Comparison of ENCODE assay signal across 14 cellular contexts in genomic region chr2:173752152-173752551, GRCh38.
DNase-seq lines count a peak whose midpoint lies in the region; ATAC-seq and TF ChIP-seq lines count a peak whose summit lies in the region.
"Had no signal": no experiment of that assay in that cellular context is flagged by ENCODE, and none has a peak within 500 bp of the region (broad histone marks: within the 10 kb centered on the region; RNA-seq: fewer than 3 reads in every experiment).

No MANE protein-coding gene starts in this region.

- no peak for ATAC-seq in activated CD8-positive, alpha-beta memory T cell treated with anti-CD3 and anti-CD28 coated beads, Interleukin-2, amount 10 ng/mL, durations not matched to agents 7 days and 5 days
- ATAC-seq in HG03280 (IDR thresholded peaks at IDR 0.05; ENCODE audit: unreplicated experiment): no peak
- ATAC-seq: Right ventricle myocardium inferior had no signal

- H3K9ac ChIP-seq in mesenchymal stem cell (ENCODE audit: low read length): no peak overlapping the region

- H3K36me3 Mint-ChIP-seq in activated CD8-positive, alpha-beta memory T cell treated with anti-CD3 and anti-CD28 coated beads, Interleukin-2, amount 10 ng/mL, durations not matched to agents 7 days and 5 days: no peaks in the 10 kb centered on the region
- H3K36me3 Mint-ChIP-seq: CD8-positive, alpha-beta memory T cell had no signal

- intact Hi-C loops in OCI-LY7 (cut with micrococcal nuclease; ENCODE audit: unreplicated experiment): loop anchor here (1.0 to 10.0 kb wide), 3 partner anchors 120 to 288 kb away; no protein-coding TSS in a partner anchor

- no peaks in the 10 kb centered on the region for H3K79me1 ChIP-seq in mesenchymal stem cell (replicated peaks; ENCODE audit: low read length, poor library complexity, severe bottlenecking)

- H3K9me2 ChIP-seq in OCI-LY7 (ENCODE audit: insufficient read depth, low read length): no peaks in the 10 kb centered on the region

- no peak overlapping the region for H2BK12ac ChIP-seq in mesenchymal stem cell (ENCODE audit: low read length in 2 of 2)

- no CpG with 5 or more reads among the region's 1 CpG for WGBS in mesenchymal stem cell

- H3K9me3 ChIP-seq in OCI-LY7 (ENCODE audit: low read length) (no peaks in the 10 kb centered on the region), mesenchymal stem cell (ENCODE audit: control insufficient read depth, low read length) (no peaks in the 10 kb centered on the region)

- H3K4me1 ChIP-seq in OCI-LY7 (ENCODE audit: insufficient read depth, low read length, poor library complexity, severe bottlenecking) (no peaks in the 10 kb centered on the region), mesenchymal stem cell (ENCODE audit: control insufficient read depth, insufficient read depth, low read depth, low read length) (peaks cover 4% of the 10 kb centered on the region)

- no peak overlapping the region for H3K27ac Mint-ChIP-seq in activated CD8-positive, alpha-beta memory T cell treated with anti-CD3 and anti-CD28 coated beads, Interleukin-2, amount 10 ng/mL, durations not matched to agents 7 days and 5 days
- H3K27ac Mint-ChIP-seq: CD8-positive, alpha-beta memory T cell; dendritic cell treated with granulocyte-macrophage colony-stimulating factor and Interleukin-4, amounts not matched to agents 40 ng/mL and 50 ng/mL, for 4 days; progenitor cell of endocrine pancreas had no signal

- no peaks in the 10 kb centered on the region for H3K4me1 Mint-ChIP-seq in activated CD8-positive, alpha-beta memory T cell treated with anti-CD3 and anti-CD28 coated beads, Interleukin-2, amount 10 ng/mL, durations not matched to agents 7 days and 5 days
- H3K4me1 Mint-ChIP-seq: CD8-positive, alpha-beta memory T cell had no signal

- no peak overlapping the region for H3K4me3 Mint-ChIP-seq in activated CD8-positive, alpha-beta memory T cell treated with anti-CD3 and anti-CD28 coated beads, Interleukin-2, amount 10 ng/mL, durations not matched to agents 7 days and 5 days
- H3K4me3 Mint-ChIP-seq: CD8-positive, alpha-beta memory T cell; dendritic cell treated with granulocyte-macrophage colony-stimulating factor and Interleukin-4, amounts not matched to agents 40 ng/mL and 50 ng/mL, for 4 days had no signal

- H2BK120ac ChIP-seq in mesenchymal stem cell (ENCODE audit: low read depth, low read length): no peak overlapping the region

- H3K9me3 Mint-ChIP-seq in activated CD8-positive, alpha-beta memory T cell treated with anti-CD3 and anti-CD28 coated beads, Interleukin-2, amount 10 ng/mL, durations not matched to agents 7 days and 5 days (ENCODE audit: low read depth): no peaks in the 10 kb centered on the region
- H3K9me3 Mint-ChIP-seq: CD8-positive, alpha-beta memory T cell; dendritic cell treated with granulocyte-macrophage colony-stimulating factor and Interleukin-4, amounts not matched to agents 40 ng/mL and 50 ng/mL, for 4 days had no signal

- H4K20me1 ChIP-seq in OCI-LY7 (ENCODE audit: insufficient read depth, low read length): no peaks in the 10 kb centered on the region

- no peak overlapping the region for H2AFZ ChIP-seq in OCI-LY7 (ENCODE audit: low read length)
- H2AFZ ChIP-seq in mesenchymal stem cell (ENCODE audit: low read depth, low read length): no peak overlapping the region

- no peak overlapping the region for H2BK15ac ChIP-seq in mesenchymal stem cell (ENCODE audit: low read depth, poor library complexity, severe bottlenecking)

- no peak overlapping the region for H3K14ac ChIP-seq in mesenchymal stem cell (ENCODE audit: low read length in 2 of 2)

- no peak overlapping the region for H4K91ac ChIP-seq in mesenchymal stem cell (ENCODE audit: low read length)

- no TSS peak for BruUV-seq in OCI-LY7 (replicated peaks; lab: Mats Ljungman, UMichigan)

- no peak overlapping the region for H2BK5ac ChIP-seq in mesenchymal stem cell (ENCODE audit: low read depth, low read length, poor library complexity, severe bottlenecking)

- no peaks in the 10 kb centered on the region for H3K79me2 ChIP-seq in OCI-LY7 (ENCODE audit: insufficient read depth, low read depth, low read length)

- H3K4me2 ChIP-seq in OCI-LY7 (ENCODE audit: low read length): no peak overlapping the region
- H3K4me2 ChIP-seq in mesenchymal stem cell (ENCODE audit: low read length, poor library complexity, severe bottlenecking): no peak overlapping the region

- no peak overlapping the region for H3K27ac ChIP-seq in OCI-LY7 (ENCODE audit: low read depth, low read length, poor library complexity, severe bottlenecking)
- no peak overlapping the region for H3K27ac ChIP-seq in mesenchymal stem cell (ENCODE audit: low read length, poor library complexity, severe bottlenecking)

- no peaks in the 10 kb centered on the region for H3K36me3 ChIP-seq in OCI-LY7 (ENCODE audit: insufficient read depth, low read length)
- no peaks in the 10 kb centered on the region for H3K36me3 ChIP-seq in mesenchymal stem cell (ENCODE audit: control insufficient read depth in 1 of 2, insufficient read depth in 2 of 2, low read depth in 1 of 2, low read length in 2 of 2)

- H3K27me3 ChIP-seq in mesenchymal stem cell (ENCODE audit: control insufficient read depth in 1 of 2, insufficient read depth in 1 of 2, low read length in 2 of 2): peaks cover 0 to 3% of the 10 kb centered on the region in 2 experiments

- H2AK5ac ChIP-seq in mesenchymal stem cell (ENCODE audit: low read length, severe bottlenecking): no peak overlapping the region

- in situ Hi-C loops in ACHN (cut with HindIII; ENCODE audit: low pct_ligation_motif_present, low pct_unique_long_range_greater_than_20kb, low sequenced_read_pairs): no loop called here

- H3K18ac ChIP-seq in mesenchymal stem cell (ENCODE audit: low read depth in 1 of 2, low read length in 2 of 2): no peak overlapping the region

- peak; percentile 25 for DNase-seq in ACHN
- DNase-seq in GM12864 (ENCODE audit: low read depth): no peak
- peak; percentile 53 for DNase-seq in OCI-LY7 (ENCODE audit: low spot score)
- peak; percentile 32 for DNase-seq in fibroblast of gingiva (ENCODE audit: low read depth)
- no peak for DNase-seq in activated CD8-positive, alpha-beta memory T cell treated with anti-CD3 and anti-CD28 coated beads, Interleukin-2, amount 10 ng/mL, durations not matched to agents 7 days and 5 days
- no peak for DNase-seq in mesenchymal stem cell
- DNase-seq in stimulated activated CD8-positive, alpha-beta memory T cell treated with anti-CD3 and anti-CD28 coated beads, Interleukin-4, amount 100 ng/mL, for 48 hours: no peak
- DNase-seq: CD8-positive, alpha-beta memory T cell; KG1; kidney had no signal

- TF ChIP-seq CTCF in GM12864 (IDR thresholded peaks at IDR 0.05; ENCODE audit: low read depth, low read length, missing control alignments) (peak; percentile 41), OCI-LY7 (conservative IDR thresholded peaks at IDR 0.05; ENCODE audit: low read length) (peak; percentile 74)

- POLR2A ChIA-PET in OCI-LY7 (lab: Charles Lee): interaction anchor here (0.7 kb wide), 1 partner anchor 340 kb away, joined by 3 read pairs; no protein-coding TSS in a partner anchor

- peaks cover 5% of the 10 kb centered on the region for H3K27me3 Mint-ChIP-seq in activated CD8-positive, alpha-beta memory T cell treated with anti-CD3 and anti-CD28 coated beads, Interleukin-2, amount 10 ng/mL, durations not matched to agents 7 days and 5 days

- H3K4ac ChIP-seq in mesenchymal stem cell (ENCODE audit: low read depth in 1 of 2, low read length in 2 of 2): no peak overlapping the region

- CTCF ChIA-PET in OCI-LY7 (lab: Charles Lee; ENCODE audit: unreplicated experiment): no interaction called here
- CTCF ChIA-PET in activated CD8-positive, alpha-beta memory T cell treated with anti-CD3 and anti-CD28 coated beads, Interleukin-2, amount 10 ng/mL, durations not matched to agents 7 days and 5 days (lab: Charles Lee): no interaction called here

- no peak overlapping the region for H3K23ac ChIP-seq in mesenchymal stem cell (ENCODE audit: low read length in 2 of 2)

- H3K4me3 ChIP-seq in GM12864 (ENCODE audit: low read depth, low read length) (no peak overlapping the region), OCI-LY7 (ENCODE audit: low read depth, low read length, poor library complexity, severe bottlenecking) (no peak overlapping the region), mesenchymal stem cell (ENCODE audit: insufficient read depth in 1 of 2, low read depth in 1 of 2, low read length in 2 of 2) (no peak overlapping the region)

- no peak overlapping the region for H4K8ac ChIP-seq in mesenchymal stem cell (ENCODE audit: low read length)

Comparison
In these comparisons a context has a peak if more than half of its experiments do, and no peak if none do; other contexts are left out.
1. DNase-seq: peak in ACHN (single experiment), OCI-LY7 (single experiment) and fibroblast of gingiva (single experiment); none in GM12864 (single experiment), activated CD8-positive, alpha-beta memory T cell treated with anti-CD3 and anti-CD28 coated beads, Interleukin-2, amount 10 ng/mL, durations not matched to agents 7 days and 5 days (single experiment), mesenchymal stem cell (single experiment) and stimulated activated CD8-positive, alpha-beta memory T cell treated with anti-CD3 and anti-CD28 coated beads, Interleukin-4, amount 100 ng/mL, for 48 hours (single experiment).